Comparison of ENCODE assay signal across 9 cellular contexts in the genomic region with DNA sequence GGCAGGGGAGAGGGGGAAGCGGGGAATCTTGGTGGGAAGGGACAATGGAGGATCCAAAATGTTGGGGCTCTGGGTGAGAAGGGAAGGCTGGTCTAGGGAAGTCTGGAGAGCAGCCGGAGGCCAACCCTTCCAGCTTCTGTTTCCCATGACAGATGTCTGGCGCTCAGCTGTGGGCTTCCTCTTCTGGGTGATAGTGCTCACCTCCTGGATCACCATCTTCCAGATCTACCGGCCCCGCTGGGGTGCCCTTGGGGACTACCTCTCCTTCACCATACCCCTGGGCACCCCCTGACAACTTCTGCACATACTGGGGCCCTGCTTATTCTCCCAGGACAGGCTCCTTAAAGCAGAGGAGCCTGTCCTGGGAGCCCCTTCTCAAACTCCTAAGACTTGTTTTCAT. TPM values are rescaled to one million over a fixed set of nuclear protein-coding genes. Genes with fewer than 3 reads are reported as not detected.
DNase-seq lines count a peak whose midpoint lies in the region; ATAC-seq and TF ChIP-seq lines count a peak whose summit lies in the region.
"Had no signal": no experiment of that assay in that cellular context is flagged by ENCODE, and none has a peak within 500 bp of the region (broad histone marks: within the 10 kb centered on the region; RNA-seq: fewer than 3 reads in every experiment).

No MANE protein-coding gene starts in this region.

- TF ChIP-seq CTCF in WI38 (IDR thresholded peaks at IDR 0.05; ENCODE audit: low read depth, low read length) (no peak), fibroblast of villous mesenchyme (IDR thresholded peaks at IDR 0.05; ENCODE audit: insufficient read depth, low read depth, low read length) (no peak)

- H3K4me1 Mint-ChIP-seq in activated CD8-positive, alpha-beta memory T cell treated with anti-CD3 and anti-CD28 coated beads, Interleukin-2, amount 10 ng/mL, durations not matched to agents 7 days and 5 days: peaks cover 64% of the 10 kb centered on the region
- H3K4me1 Mint-ChIP-seq in stimulated activated memory B cell treated with anti-CD40 and anti-IgM and Interleukin-4, amounts not matched to agents 10 μg/mL and 1 μg/mL and 100 μg/mL, for 72 hours: peaks cover 66% of the 10 kb centered on the region

- no peak overlapping the region for H3K27ac ChIP-seq in substantia nigra (ENCODE audit: low read depth, low read length, poor library complexity, severe bottlenecking)

- ATAC-seq in activated CD8-positive, alpha-beta memory T cell treated with anti-CD3 and anti-CD28 coated beads, Interleukin-2, amount 10 ng/mL, durations not matched to agents 7 days and 5 days: no peak
- ATAC-seq in stimulated activated memory B cell treated with anti-CD40 and anti-IgM and Interleukin-4, amounts not matched to agents 10 μg/mL and 1 μg/mL and 100 μg/mL, for 72 hours: no peak
- no peak for ATAC-seq in GM18498 (IDR thresholded peaks at IDR 0.05; ENCODE audit: unreplicated experiment)
- no peak for ATAC-seq in GM18867 (IDR thresholded peaks at IDR 0.05; ENCODE audit: unreplicated experiment)
- ATAC-seq: foreskin keratinocyte had no signal

- H3K4me3 ChIP-seq in WI38 (ENCODE audit: low read depth, low read length) (peak overlapping the region; percentile 94), fibroblast of villous mesenchyme (ENCODE audit: low read depth, low read length) (peak overlapping the region; percentile 90)

- H3K9me3 Mint-ChIP-seq in activated CD8-positive, alpha-beta memory T cell treated with anti-CD3 and anti-CD28 coated beads, Interleukin-2, amount 10 ng/mL, durations not matched to agents 7 days and 5 days (ENCODE audit: low read depth): no peaks in the 10 kb centered on the region
- no peaks in the 10 kb centered on the region for H3K9me3 Mint-ChIP-seq in stimulated activated memory B cell treated with anti-CD40 and anti-IgM and Interleukin-4, amounts not matched to agents 10 μg/mL and 1 μg/mL and 100 μg/mL, for 72 hours

- no peaks in the 10 kb centered on the region for H3K27me3 Mint-ChIP-seq in activated CD8-positive, alpha-beta memory T cell treated with anti-CD3 and anti-CD28 coated beads, Interleukin-2, amount 10 ng/mL, durations not matched to agents 7 days and 5 days
- no peaks in the 10 kb centered on the region for H3K27me3 Mint-ChIP-seq in stimulated activated memory B cell treated with anti-CD40 and anti-IgM and Interleukin-4, amounts not matched to agents 10 μg/mL and 1 μg/mL and 100 μg/mL, for 72 hours

- H3K27ac Mint-ChIP-seq in activated CD8-positive, alpha-beta memory T cell treated with anti-CD3 and anti-CD28 coated beads, Interleukin-2, amount 10 ng/mL, durations not matched to agents 7 days and 5 days: peak overlapping the region; percentile 100
- H3K27ac Mint-ChIP-seq in stimulated activated memory B cell treated with anti-CD40 and anti-IgM and Interleukin-4, amounts not matched to agents 10 μg/mL and 1 μg/mL and 100 μg/mL, for 72 hours: no peak overlapping the region

- no peak for DNase-seq in activated CD8-positive, alpha-beta memory T cell treated with anti-CD3 and anti-CD28 coated beads, Interleukin-2, amount 10 ng/mL, durations not matched to agents 7 days and 5 days
- DNase-seq in activated CD8-positive, alpha-beta memory T cell treated with anti-CD3 and anti-CD28 coated beads for 24 hours: no peak
- no peak for DNase-seq in fibroblast of villous mesenchyme (ENCODE audit: low read depth)
- DNase-seq in substantia nigra (lab: John Stamatoyannopoulos, UW): no peak
- DNase-seq: foreskin keratinocyte had no signal

- H3K36me3 Mint-ChIP-seq in activated CD8-positive, alpha-beta memory T cell treated with anti-CD3 and anti-CD28 coated beads, Interleukin-2, amount 10 ng/mL, durations not matched to agents 7 days and 5 days: peaks cover 10% of the 10 kb centered on the region
- H3K36me3 Mint-ChIP-seq in stimulated activated memory B cell treated with anti-CD40 and anti-IgM and Interleukin-4, amounts not matched to agents 10 μg/mL and 1 μg/mL and 100 μg/mL, for 72 hours: peaks cover 17% of the 10 kb centered on the region

- CTCF ChIA-PET in activated CD8-positive, alpha-beta memory T cell treated with anti-CD3 and anti-CD28 coated beads, Interleukin-2, amount 10 ng/mL, durations not matched to agents 7 days and 5 days (lab: Charles Lee): interaction anchor here (2.2 to 2.7 kb wide), 2 partner anchors 11 to 52 kb away, joined by 5 to 12 read pairs; partner anchors contain the start of gene PROSER3

- peak overlapping the region; percentile 89 for H3K4me3 Mint-ChIP-seq in activated CD8-positive, alpha-beta memory T cell treated with anti-CD3 and anti-CD28 coated beads, Interleukin-2, amount 10 ng/mL, durations not matched to agents 7 days and 5 days
- peak overlapping the region; percentile 97 for H3K4me3 Mint-ChIP-seq in stimulated activated memory B cell treated with anti-CD40 and anti-IgM and Interleukin-4, amounts not matched to agents 10 μg/mL and 1 μg/mL and 100 μg/mL, for 72 hours

RNA-seq across cellular contexts. Expression of gene PSENEN, which starts 1.1 kb away (rescaled TPM):
- 10 to 100 TPM; 39.1 to 49.0 TPM for total RNA-seq in activated CD8-positive, alpha-beta memory T cell treated with anti-CD3 and anti-CD28 coated beads, Interleukin-2, amount 10 ng/mL, durations not matched to agents 7 days and 5 days
- total RNA-seq in fibroblast of villous mesenchyme: 14.7 and 18.7 TPM in 2 replicates

RNA-seq across cellular contexts. Expression of gene U2AF1L4, which starts 1.3 kb away (rescaled TPM):
- 10 to 100 TPM; 25.1 to 35.6 TPM for total RNA-seq in activated CD8-positive, alpha-beta memory T cell treated with anti-CD3 and anti-CD28 coated beads, Interleukin-2, amount 10 ng/mL, durations not matched to agents 7 days and 5 days
- total RNA-seq in fibroblast of villous mesenchyme: 4.7 and 5.8 TPM in 2 replicates

RNA-seq across cellular contexts. Expression of gene LIN37, which starts 1.8 kb away (rescaled TPM):
- 1 to 10 TPM; 8.9 to 9.2 TPM for total RNA-seq in activated CD8-positive, alpha-beta memory T cell treated with anti-CD3 and anti-CD28 coated beads, Interleukin-2, amount 10 ng/mL, durations not matched to agents 7 days and 5 days
- total RNA-seq in fibroblast of villous mesenchyme: 13.8 and 14.2 TPM in 2 replicates

RNA-seq across cellular contexts. Expression of gene IGFLR1, which starts 4.3 kb away (rescaled TPM):
- total RNA-seq in activated CD8-positive, alpha-beta memory T cell treated with anti-CD3 and anti-CD28 coated beads, Interleukin-2, amount 10 ng/mL, durations not matched to agents 7 days and 5 days: 100 to 1,000 TPM in 1 of 2 experiments, 10 to 100 TPM in 1; 51.7 to 117 TPM
- total RNA-seq in fibroblast of villous mesenchyme: 0.43 and 0.64 TPM in 2 replicates

RNA-seq across cellular contexts. Expression of gene HSPB6, which starts 10.3 kb away (rescaled TPM):
- not detected for total RNA-seq in activated CD8-positive, alpha-beta memory T cell treated with anti-CD3 and anti-CD28 coated beads, Interleukin-2, amount 10 ng/mL, durations not matched to agents 7 days and 5 days
- total RNA-seq in fibroblast of villous mesenchyme: 20.7 and 44.8 TPM in 2 replicates
